ENCODE assay signal across 8 cellular contexts in the genomic region with DNA sequence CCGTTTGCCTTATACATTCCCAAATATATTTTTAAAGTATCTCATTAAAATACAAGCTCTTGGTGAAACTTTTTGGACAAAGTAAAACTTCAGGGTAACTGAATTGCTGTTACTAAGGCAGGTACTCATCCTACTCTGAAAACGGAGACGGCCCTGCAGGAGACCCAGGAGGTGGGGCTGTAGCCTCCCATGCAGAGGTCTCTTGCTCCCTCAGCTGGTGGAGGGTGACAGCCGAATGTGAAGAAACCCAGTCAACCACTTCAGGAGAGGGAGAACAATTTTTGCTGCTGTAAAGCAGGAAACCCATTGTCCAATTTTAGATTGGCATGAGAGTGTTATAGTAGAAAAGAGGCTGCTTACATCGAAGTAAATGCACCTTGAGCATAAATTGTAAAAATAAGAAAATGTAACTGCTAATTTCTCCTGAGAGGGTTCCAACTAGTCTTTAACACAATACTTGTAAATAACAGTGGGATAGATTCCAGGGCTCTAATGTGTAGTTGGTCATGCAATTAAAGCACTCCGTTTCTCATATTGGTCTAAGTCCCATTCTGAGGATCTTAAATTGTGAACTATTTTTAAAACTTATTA. TPM values are rescaled to one million over a fixed set of nuclear protein-coding genes. Genes with fewer than 3 reads are reported as not detected.
DNase-seq lines count a peak whose midpoint lies in the region; ATAC-seq, FAIRE-seq and TF ChIP-seq lines count a peak whose summit lies in the region.
"Not testable (repeated sequence)": the region's sequence is repeated elsewhere in the genome, so short reads cannot be mapped to it uniquely, and the experiment has no call there.

No MANE protein-coding gene starts in this region.

- not testable (repeated sequence) for H3K9me3 ChIP-seq in liver (ENCODE audit: control insufficient read depth in 4 of 4, low read length in 3 of 4)

- not testable (repeated sequence) for H3K36me3 Mint-ChIP-seq in activated CD4-positive, alpha-beta T cell treated with anti-CD3 and anti-CD28 coated beads, Interleukin-2, amount 10 ng/mL, durations not matched to agents 24 days and 14 days (ENCODE audit: low read depth)

- H3K27me3 ChIP-seq in liver (ENCODE audit: control insufficient read depth in 4 of 4, insufficient read depth in 4 of 4, low read length in 3 of 4) = not testable (repeated sequence)

- FAIRE-seq in D721Med (lab: Jason Lieb, UNC) = peak; percentile 83

- TF ChIP-seq CTCF in D721Med (IDR thresholded peaks at IDR 0.05; ENCODE audit: insufficient read depth, missing control alignments) (peak; percentile 44), choroid plexus epithelial cell (conservative IDR thresholded peaks at IDR 0.05; ENCODE audit: low read depth, low read length) (peak; percentile 51), liver (IDR thresholded peaks at IDR 0.05; ENCODE audit: low read depth, low read length, missing input control) (peak; percentile 41)

- DNase-seq in D721Med (ENCODE audit: insufficient read length, low spot score) = not testable (repeated sequence)
- DNase-seq in NCI-H748 (lab: John Stamatoyannopoulos, UW; ENCODE audit: unreplicated experiment) (peak; percentile 81), choroid plexus epithelial cell (ENCODE audit: low read depth) (peak; percentile 63)
- DNase-seq in activated CD4-positive, alpha-beta T cell treated with anti-CD3 and anti-CD28 coated beads, Interleukin-2, amount 10 ng/mL, durations not matched to agents 24 days and 14 days = peak; percentile 82
- DNase-seq in stimulated activated CD8-positive, alpha-beta memory T cell treated with anti-CD3 and anti-CD28 coated beads, Interleukin-12 subunit alpha, Interleukin-12 subunit beta, amount 100 ng/mL, for 24 hours (ENCODE audit: extremely low read depth) = peak; percentile 9

- H3K27me3 Mint-ChIP-seq in activated CD4-positive, alpha-beta T cell treated with anti-CD3 and anti-CD28 coated beads, Interleukin-2, amount 10 ng/mL, durations not matched to agents 24 days and 14 days = peaks cover 31% of the 10 kb centered on the region

- H3K9me3 Mint-ChIP-seq in activated CD4-positive, alpha-beta T cell treated with anti-CD3 and anti-CD28 coated beads, Interleukin-2, amount 10 ng/mL, durations not matched to agents 24 days and 14 days = not testable (repeated sequence)

- not testable (repeated sequence) for H3K9ac ChIP-seq in liver (ENCODE audit: low read depth in 1 of 2, low read length in 2 of 2)

- TF ChIP-seq RAD21 in liver (IDR thresholded peaks at IDR 0.05) = peak; percentile 65

- not testable (repeated sequence) for H3K4me3 ChIP-seq in choroid plexus epithelial cell (ENCODE audit: low read depth, low read length); liver (ENCODE audit: low read depth in 1 of 3, low read length in 3 of 3)

- whole genome bisulfite sequencing in liver = 3% methylated on average over 5 of the region's 6 CpGs

- not testable (repeated sequence) for H3K36me3 ChIP-seq in liver (ENCODE audit: control insufficient read depth in 4 of 4, insufficient read depth in 3 of 4, low read depth in 1 of 4, low read length in 3 of 4)

- not testable (repeated sequence) for H3K27ac Mint-ChIP-seq in activated CD4-positive, alpha-beta T cell treated with anti-CD3 and anti-CD28 coated beads, Interleukin-2, amount 10 ng/mL, durations not matched to agents 24 days and 14 days

- not testable (repeated sequence) for H3K4me3 Mint-ChIP-seq in activated CD4-positive, alpha-beta T cell treated with anti-CD3 and anti-CD28 coated beads, Interleukin-2, amount 10 ng/mL, durations not matched to agents 24 days and 14 days

- not testable (repeated sequence) for H3K27ac ChIP-seq in liver (ENCODE audit: low read depth in 1 of 2, low read length in 2 of 2)

- peak; percentile 88 for ATAC-seq in GM21390 (IDR thresholded peaks at IDR 0.05; ENCODE audit: unreplicated experiment)
- peak; percentile 82 for ATAC-seq in HG03565 (IDR thresholded peaks at IDR 0.05; ENCODE audit: unreplicated experiment)

- intact Hi-C loops in activated CD4-positive, alpha-beta T cell treated with anti-CD3 and anti-CD28 coated beads, Interleukin-2, amount 10 ng/mL, durations not matched to agents 24 days and 14 days (cut with micrococcal nuclease) = not testable (repeated sequence)

- not testable (repeated sequence) for H3K4me1 Mint-ChIP-seq in activated CD4-positive, alpha-beta T cell treated with anti-CD3 and anti-CD28 coated beads, Interleukin-2, amount 10 ng/mL, durations not matched to agents 24 days and 14 days

- not testable (repeated sequence) for H3K4me1 ChIP-seq in liver (ENCODE audit: control insufficient read depth in 4 of 4, insufficient read depth in 4 of 4, low read length in 3 of 4)

RNA-seq across cellular contexts. Expression of gene BDP1, which starts 8.1 kb away (rescaled TPM):
- 39.1 and 39.4 TPM in 2 replicates for total RNA-seq in activated CD4-positive, alpha-beta T cell treated with anti-CD3 and anti-CD28 coated beads, Interleukin-2, amount 10 ng/mL, durations not matched to agents 24 days and 14 days
- 10 to 100 TPM; 15.8 to 17.2 TPM for total RNA-seq in liver
- 1 to 10 TPM; 3.8 to 9.6 TPM for polyA plus RNA-seq in liver
